ENCODE assay signal across 8 cellular contexts in genomic region chr10:103968441-103969391, GRCh38. TPM values are rescaled to one million over a fixed set of nuclear protein-coding genes. Genes with fewer than 3 reads are reported as not detected.
A peak's percentile ranks its signal among the peaks of the same experiment; 100 is the strongest.
DNase-seq lines count a peak whose midpoint lies in the region; ATAC-seq and TF ChIP-seq lines count a peak whose summit lies in the region.

No MANE protein-coding gene starts in this region.

- peaks cover 18 to 28% of the 10 kb centered on the region in 2 donors for H3K4me1 ChIP-seq in thyroid gland

- TF ChIP-seq CTCF in kidney epithelial cell (IDR thresholded peaks at IDR 0.05; ENCODE audit: insufficient read depth, low read length, poor library complexity, severe bottlenecking) (no peak), thyroid gland (IDR thresholded peaks at IDR 0.05) (no peak), GM13976 (IDR thresholded peaks at IDR 0.05; ENCODE audit: borderline replicate concordance, control extremely low read depth, extremely low read depth, insufficient read depth, missing control alignments) (no peak)

- H3K27me3 Mint-ChIP-seq in activated CD4-positive, alpha-beta T cell treated with anti-CD3 and anti-CD28 coated beads, Interleukin-2, amount 10 ng/mL, durations not matched to agents 7 days and 5 days = no peaks in the 10 kb centered on the region

- TF ChIP-seq POLR2A in thyroid gland (IDR thresholded peaks at IDR 0.05) = no peak

- H3K27me3 ChIP-seq in kidney epithelial cell (ENCODE audit: control insufficient read depth, insufficient read depth, low read length) = no peaks in the 10 kb centered on the region
- no peaks in the 10 kb centered on the region for H3K27me3 ChIP-seq in thyroid gland

- CTCF ChIA-PET in activated CD4-positive, alpha-beta T cell treated with anti-CD3 and anti-CD28 coated beads, Interleukin-2, amount 10 ng/mL, durations not matched to agents 7 days and 5 days (lab: Charles Lee) = interaction anchor here (1.2 kb wide), 1 partner anchor 9 kb away, joined by 3 read pairs; no protein-coding TSS in a partner anchor

- peak overlapping the region; percentile 92 for H3K4me3 Mint-ChIP-seq in activated CD4-positive, alpha-beta T cell treated with anti-CD3 and anti-CD28 coated beads, Interleukin-2, amount 10 ng/mL, durations not matched to agents 7 days and 5 days

- intact Hi-C loops in thyroid gland (cut with DNase I) = loop anchor here (10.0 kb wide), 1 partner anchor 54 kb away; the partner anchor contains the start of gene STN1

- H3K36me3 ChIP-seq in kidney epithelial cell (ENCODE audit: control insufficient read depth, insufficient read depth, low read length) (no peaks in the 10 kb centered on the region), thyroid gland (no peaks in the 10 kb centered on the region)

- no peak for DNase-seq in activated CD4-positive, alpha-beta T cell treated with anti-CD3 and anti-CD28 coated beads, Interleukin-2, amount 10 ng/mL, durations not matched to agents 7 days and 5 days
- no peak for DNase-seq in activated CD4-positive, alpha-beta T cell treated with anti-CD3 and anti-CD28 coated beads for 48 hours
- no peak for DNase-seq in activated naive CD4-positive, alpha-beta T cell treated with anti-CD3 and anti-CD28 coated beads, Interleukin-2, amount 50 U/mL, for 72 hours (ENCODE audit: low spot score in 2 of 2)
- no peak for DNase-seq in kidney epithelial cell (ENCODE audit: low read depth)
- DNase-seq in thyroid gland = no peak
- DNase-seq in GM13976 (ENCODE audit: low spot score) = no peak

- no peaks in the 10 kb centered on the region for H3K9me3 Mint-ChIP-seq in activated CD4-positive, alpha-beta T cell treated with anti-CD3 and anti-CD28 coated beads, Interleukin-2, amount 10 ng/mL, durations not matched to agents 7 days and 5 days
- no peaks in the 10 kb centered on the region for H3K9me3 Mint-ChIP-seq in activated naive CD4-positive, alpha-beta T cell treated with anti-CD3 and anti-CD28 coated beads, Interleukin-2, amount 50 U/mL, for 72 hours

- no peaks in the 10 kb centered on the region for H3K9me3 ChIP-seq in thyroid gland

- POLR2A ChIA-PET in activated CD4-positive, alpha-beta T cell treated with anti-CD3 and anti-CD28 coated beads, Interleukin-2, amount 10 ng/mL, durations not matched to agents 7 days and 5 days (lab: Charles Lee) = interaction anchor here (0.6 kb wide), 1 partner anchor 61 kb away, joined by 5 read pairs; no protein-coding TSS in a partner anchor

- peak overlapping the region in 1 of 3 donors; percentile 97 for H3K27ac ChIP-seq in thyroid gland

- H3K4me1 Mint-ChIP-seq in activated CD4-positive, alpha-beta T cell treated with anti-CD3 and anti-CD28 coated beads, Interleukin-2, amount 10 ng/mL, durations not matched to agents 7 days and 5 days = peaks cover 47% of the 10 kb centered on the region

- H3K36me3 Mint-ChIP-seq in activated CD4-positive, alpha-beta T cell treated with anti-CD3 and anti-CD28 coated beads, Interleukin-2, amount 10 ng/mL, durations not matched to agents 7 days and 5 days (ENCODE audit: low read depth) = peaks cover 10% of the 10 kb centered on the region
- peaks cover 10 to 19% of the 10 kb centered on the region in 2 donors for H3K36me3 Mint-ChIP-seq in activated naive CD4-positive, alpha-beta T cell treated with anti-CD3 and anti-CD28 coated beads, Interleukin-2, amount 50 U/mL, for 72 hours

- peak overlapping the region; percentile 88 for H3K27ac Mint-ChIP-seq in activated CD4-positive, alpha-beta T cell treated with anti-CD3 and anti-CD28 coated beads, Interleukin-2, amount 10 ng/mL, durations not matched to agents 7 days and 5 days
- peak overlapping the region; percentile 39 to 88 for H3K27ac Mint-ChIP-seq in activated naive CD4-positive, alpha-beta T cell treated with anti-CD3 and anti-CD28 coated beads, Interleukin-2, amount 50 U/mL, for 72 hours

- ATAC-seq in activated naive CD4-positive, alpha-beta T cell treated with anti-CD3 and anti-CD28 coated beads, Interleukin-2, amount 50 U/mL, for 72 hours = no peak
- ATAC-seq in GM21390 (IDR thresholded peaks at IDR 0.05; ENCODE audit: unreplicated experiment) = no peak
- ATAC-seq in HG02759 (IDR thresholded peaks at IDR 0.05; ENCODE audit: unreplicated experiment) = no peak

- in situ Hi-C loops in GM13976 (cut with MboI; ENCODE audit: low sequenced_read_pairs, unreplicated experiment) = no loop called here

- 61 to 65% methylated on average over 23 of the region's 23 CpGs for WGBS in thyroid gland, 2 donors

- H3K4me3 ChIP-seq in kidney epithelial cell (ENCODE audit: low read depth, low read length) (peak overlapping the region; percentile 89), thyroid gland (replicated peaks in 1 of 3) (peak overlapping the region; percentile 2 to 73 (median 51))

RNA-seq across cellular contexts. Expression of gene SLK, which starts 1.8 kb away (rescaled TPM):
- total RNA-seq in activated CD4-positive, alpha-beta T cell treated with anti-CD3 and anti-CD28 coated beads, Interleukin-2, amount 10 ng/mL, durations not matched to agents 7 days and 5 days = 10 to 100 TPM; 31.5 to 32.4 TPM
- 10 to 100 TPM; 21.7 to 24.1 TPM for total RNA-seq in activated naive CD4-positive, alpha-beta T cell treated with anti-CD3 and anti-CD28 coated beads, Interleukin-2, amount 50 U/mL, for 72 hours
- total RNA-seq in kidney epithelial cell (31.4 and 35.8 TPM in 2 replicates), thyroid gland (10 to 100 TPM; 57.7 to 76.9 (median 64.5) TPM)

RNA-seq across cellular contexts. Expression of gene STN1, which starts 50.7 kb away (rescaled TPM):
- 10 to 100 TPM; 46.5 to 50.9 TPM for total RNA-seq in activated CD4-positive, alpha-beta T cell treated with anti-CD3 and anti-CD28 coated beads, Interleukin-2, amount 10 ng/mL, durations not matched to agents 7 days and 5 days
- total RNA-seq in activated naive CD4-positive, alpha-beta T cell treated with anti-CD3 and anti-CD28 coated beads, Interleukin-2, amount 50 U/mL, for 72 hours = 10 to 100 TPM; 38.6 to 54.5 TPM
- 25.1 and 28.1 TPM in 2 replicates for total RNA-seq in kidney epithelial cell
- total RNA-seq in thyroid gland = 10 to 100 TPM; 20.7 to 37.1 (median 30.7) TPM
